Comparison of ENCODE assay signal across 1 cellular context in the genomic region with DNA sequence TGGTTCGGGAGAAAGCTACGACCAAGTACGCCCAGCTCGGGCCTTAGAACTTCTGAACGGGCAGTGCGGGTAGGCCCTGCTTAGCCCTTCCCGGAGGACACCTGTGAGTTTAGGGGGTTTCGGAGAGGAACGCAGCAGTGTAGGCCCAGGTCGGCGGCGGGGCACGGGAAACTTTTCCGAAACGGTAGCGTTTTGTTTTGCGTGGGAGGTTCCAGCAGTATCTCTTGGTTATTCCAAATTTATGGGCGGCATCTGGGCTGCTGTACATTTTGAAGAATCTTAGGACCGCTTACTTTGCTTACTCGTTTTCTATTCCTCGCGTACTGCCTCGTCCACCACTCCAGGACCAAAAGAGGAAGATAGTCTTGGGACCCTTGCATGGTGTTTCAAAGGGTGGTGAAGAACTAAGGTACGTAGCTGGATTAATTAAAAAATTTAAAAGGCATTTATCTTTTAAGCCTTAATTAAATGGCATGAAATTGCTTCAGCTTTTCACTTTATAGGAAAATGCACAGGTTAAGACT.
A peak's percentile ranks its signal among the peaks of the same experiment; 100 is the strongest.
TF ChIP-seq lines count a peak whose summit lies in the region.

No MANE protein-coding gene starts in this region.

TF ChIP-seq in HepG2, 621 proteins besides CTCF, POLR2A, EP300 and RAD21 (continued from another document and continues in another):
- TF ChIP-seq, protein P1, sequence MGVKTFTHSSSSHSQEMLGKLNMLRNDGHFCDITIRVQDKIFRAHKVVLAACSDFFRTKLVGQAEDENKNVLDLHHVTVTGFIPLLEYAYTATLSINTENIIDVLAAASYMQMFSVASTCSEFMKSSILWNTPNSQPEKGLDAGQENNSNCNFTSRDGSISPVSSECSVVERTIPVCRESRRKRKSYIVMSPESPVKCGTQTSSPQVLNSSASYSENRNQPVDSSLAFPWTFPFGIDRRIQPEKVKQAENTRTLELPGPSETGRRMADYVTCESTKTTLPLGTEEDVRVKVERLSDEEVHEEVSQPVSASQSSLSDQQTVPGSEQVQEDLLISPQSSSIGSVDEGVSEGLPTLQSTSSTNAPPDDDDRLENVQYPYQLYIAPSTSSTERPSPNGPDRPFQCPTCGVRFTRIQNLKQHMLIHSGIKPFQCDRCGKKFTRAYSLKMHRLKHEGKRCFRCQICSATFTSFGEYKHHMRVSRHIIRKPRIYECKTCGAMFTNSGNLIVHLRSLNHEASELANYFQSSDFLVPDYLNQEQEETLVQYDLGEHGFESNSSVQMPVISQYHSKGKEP (CRISPR knock-in tag; IDR thresholded peaks at IDR 0.05) = no peak
- TF ChIP-seq POLR2AphosphoS2 (IDR thresholded peaks at IDR 0.05; ENCODE audit: low read depth, low read length) = no peak
- TF ChIP-seq, protein P2, sequence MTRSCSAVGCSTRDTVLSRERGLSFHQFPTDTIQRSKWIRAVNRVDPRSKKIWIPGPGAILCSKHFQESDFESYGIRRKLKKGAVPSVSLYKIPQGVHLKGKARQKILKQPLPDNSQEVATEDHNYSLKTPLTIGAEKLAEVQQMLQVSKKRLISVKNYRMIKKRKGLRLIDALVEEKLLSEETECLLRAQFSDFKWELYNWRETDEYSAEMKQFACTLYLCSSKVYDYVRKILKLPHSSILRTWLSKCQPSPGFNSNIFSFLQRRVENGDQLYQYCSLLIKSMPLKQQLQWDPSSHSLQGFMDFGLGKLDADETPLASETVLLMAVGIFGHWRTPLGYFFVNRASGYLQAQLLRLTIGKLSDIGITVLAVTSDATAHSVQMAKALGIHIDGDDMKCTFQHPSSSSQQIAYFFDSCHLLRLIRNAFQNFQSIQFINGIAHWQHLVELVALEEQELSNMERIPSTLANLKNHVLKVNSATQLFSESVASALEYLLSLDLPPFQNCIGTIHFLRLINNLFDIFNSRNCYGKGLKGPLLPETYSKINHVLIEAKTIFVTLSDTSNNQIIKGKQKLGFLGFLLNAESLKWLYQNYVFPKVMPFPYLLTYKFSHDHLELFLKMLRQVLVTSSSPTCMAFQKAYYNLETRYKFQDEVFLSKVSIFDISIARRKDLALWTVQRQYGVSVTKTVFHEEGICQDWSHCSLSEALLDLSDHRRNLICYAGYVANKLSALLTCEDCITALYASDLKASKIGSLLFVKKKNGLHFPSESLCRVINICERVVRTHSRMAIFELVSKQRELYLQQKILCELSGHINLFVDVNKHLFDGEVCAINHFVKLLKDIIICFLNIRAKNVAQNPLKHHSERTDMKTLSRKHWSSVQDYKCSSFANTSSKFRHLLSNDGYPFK (CRISPR knock-in tag; IDR thresholded peaks at IDR 0.05; ENCODE audit: borderline replicate concordance) = peak; percentile 81; the same call in 1 of the 2 replicates
- TF ChIP-seq, protein P3, sequence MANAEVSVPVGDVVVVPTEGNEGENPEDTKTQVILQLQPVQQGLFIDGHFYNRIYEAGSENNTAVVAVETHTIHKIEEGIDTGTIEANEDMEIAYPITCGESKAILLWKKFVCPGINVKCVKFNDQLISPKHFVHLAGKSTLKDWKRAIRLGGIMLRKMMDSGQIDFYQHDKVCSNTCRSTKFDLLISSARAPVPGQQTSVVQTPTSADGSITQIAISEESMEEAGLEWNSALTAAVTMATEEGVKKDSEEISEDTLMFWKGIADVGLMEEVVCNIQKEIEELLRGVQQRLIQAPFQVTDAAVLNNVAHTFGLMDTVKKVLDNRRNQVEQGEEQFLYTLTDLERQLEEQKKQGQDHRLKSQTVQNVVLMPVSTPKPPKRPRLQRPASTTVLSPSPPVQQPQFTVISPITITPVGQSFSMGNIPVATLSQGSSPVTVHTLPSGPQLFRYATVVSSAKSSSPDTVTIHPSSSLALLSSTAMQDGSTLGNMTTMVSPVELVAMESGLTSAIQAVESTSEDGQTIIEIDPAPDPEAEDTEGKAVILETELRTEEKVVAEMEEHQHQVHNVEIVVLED (CRISPR knock-in tag; IDR thresholded peaks at IDR 0.05; ENCODE audit: borderline replicate concordance) = no peak
- TF ChIP-seq HMGA1 (CRISPR knock-in tag; conservative IDR thresholded peaks at IDR 0.05) = no peak
- peak; percentile 73; the same call in 1 of the 2 replicates for TF ChIP-seq ARID2 (CRISPR knock-in tag; IDR thresholded peaks at IDR 0.05; ENCODE audit: borderline replicate concordance)
- TF ChIP-seq, protein P4, sequence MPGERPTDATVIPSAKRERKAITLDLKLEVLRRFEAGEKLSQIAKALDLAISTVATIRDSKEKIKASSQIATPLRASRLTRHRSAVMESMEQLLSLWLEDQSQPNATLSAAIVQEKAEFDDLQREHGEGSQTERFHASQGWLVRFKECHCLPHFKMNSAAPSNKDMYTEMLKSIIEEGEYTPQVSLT (CRISPR knock-in tag; IDR thresholded peaks at IDR 0.05; ENCODE audit: borderline replicate concordance, low read depth) = no peak
- TF ChIP-seq, protein P5, sequence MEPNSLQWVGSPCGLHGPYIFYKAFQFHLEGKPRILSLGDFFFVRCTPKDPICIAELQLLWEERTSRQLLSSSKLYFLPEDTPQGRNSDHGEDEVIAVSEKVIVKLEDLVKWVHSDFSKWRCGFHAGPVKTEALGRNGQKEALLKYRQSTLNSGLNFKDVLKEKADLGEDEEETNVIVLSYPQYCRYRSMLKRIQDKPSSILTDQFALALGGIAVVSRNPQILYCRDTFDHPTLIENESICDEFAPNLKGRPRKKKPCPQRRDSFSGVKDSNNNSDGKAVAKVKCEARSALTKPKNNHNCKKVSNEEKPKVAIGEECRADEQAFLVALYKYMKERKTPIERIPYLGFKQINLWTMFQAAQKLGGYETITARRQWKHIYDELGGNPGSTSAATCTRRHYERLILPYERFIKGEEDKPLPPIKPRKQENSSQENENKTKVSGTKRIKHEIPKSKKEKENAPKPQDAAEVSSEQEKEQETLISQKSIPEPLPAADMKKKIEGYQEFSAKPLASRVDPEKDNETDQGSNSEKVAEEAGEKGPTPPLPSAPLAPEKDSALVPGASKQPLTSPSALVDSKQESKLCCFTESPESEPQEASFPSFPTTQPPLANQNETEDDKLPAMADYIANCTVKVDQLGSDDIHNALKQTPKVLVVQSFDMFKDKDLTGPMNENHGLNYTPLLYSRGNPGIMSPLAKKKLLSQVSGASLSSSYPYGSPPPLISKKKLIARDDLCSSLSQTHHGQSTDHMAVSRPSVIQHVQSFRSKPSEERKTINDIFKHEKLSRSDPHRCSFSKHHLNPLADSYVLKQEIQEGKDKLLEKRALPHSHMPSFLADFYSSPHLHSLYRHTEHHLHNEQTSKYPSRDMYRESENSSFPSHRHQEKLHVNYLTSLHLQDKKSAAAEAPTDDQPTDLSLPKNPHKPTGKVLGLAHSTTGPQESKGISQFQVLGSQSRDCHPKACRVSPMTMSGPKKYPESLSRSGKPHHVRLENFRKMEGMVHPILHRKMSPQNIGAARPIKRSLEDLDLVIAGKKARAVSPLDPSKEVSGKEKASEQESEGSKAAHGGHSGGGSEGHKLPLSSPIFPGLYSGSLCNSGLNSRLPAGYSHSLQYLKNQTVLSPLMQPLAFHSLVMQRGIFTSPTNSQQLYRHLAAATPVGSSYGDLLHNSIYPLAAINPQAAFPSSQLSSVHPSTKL (CRISPR knock-in tag; IDR thresholded peaks at IDR 0.05) = peak; percentile 14; the same call in 1 of the 2 replicates
- peak; percentile 94 for TF ChIP-seq KMT2A (CRISPR knock-in tag; IDR thresholded peaks at IDR 0.05)
- peak; percentile 3; the same call in 1 of the 2 replicates for TF ChIP-seq KAT8 (CRISPR knock-in tag; IDR thresholded peaks at IDR 0.05)
- TF ChIP-seq, protein P6, sequence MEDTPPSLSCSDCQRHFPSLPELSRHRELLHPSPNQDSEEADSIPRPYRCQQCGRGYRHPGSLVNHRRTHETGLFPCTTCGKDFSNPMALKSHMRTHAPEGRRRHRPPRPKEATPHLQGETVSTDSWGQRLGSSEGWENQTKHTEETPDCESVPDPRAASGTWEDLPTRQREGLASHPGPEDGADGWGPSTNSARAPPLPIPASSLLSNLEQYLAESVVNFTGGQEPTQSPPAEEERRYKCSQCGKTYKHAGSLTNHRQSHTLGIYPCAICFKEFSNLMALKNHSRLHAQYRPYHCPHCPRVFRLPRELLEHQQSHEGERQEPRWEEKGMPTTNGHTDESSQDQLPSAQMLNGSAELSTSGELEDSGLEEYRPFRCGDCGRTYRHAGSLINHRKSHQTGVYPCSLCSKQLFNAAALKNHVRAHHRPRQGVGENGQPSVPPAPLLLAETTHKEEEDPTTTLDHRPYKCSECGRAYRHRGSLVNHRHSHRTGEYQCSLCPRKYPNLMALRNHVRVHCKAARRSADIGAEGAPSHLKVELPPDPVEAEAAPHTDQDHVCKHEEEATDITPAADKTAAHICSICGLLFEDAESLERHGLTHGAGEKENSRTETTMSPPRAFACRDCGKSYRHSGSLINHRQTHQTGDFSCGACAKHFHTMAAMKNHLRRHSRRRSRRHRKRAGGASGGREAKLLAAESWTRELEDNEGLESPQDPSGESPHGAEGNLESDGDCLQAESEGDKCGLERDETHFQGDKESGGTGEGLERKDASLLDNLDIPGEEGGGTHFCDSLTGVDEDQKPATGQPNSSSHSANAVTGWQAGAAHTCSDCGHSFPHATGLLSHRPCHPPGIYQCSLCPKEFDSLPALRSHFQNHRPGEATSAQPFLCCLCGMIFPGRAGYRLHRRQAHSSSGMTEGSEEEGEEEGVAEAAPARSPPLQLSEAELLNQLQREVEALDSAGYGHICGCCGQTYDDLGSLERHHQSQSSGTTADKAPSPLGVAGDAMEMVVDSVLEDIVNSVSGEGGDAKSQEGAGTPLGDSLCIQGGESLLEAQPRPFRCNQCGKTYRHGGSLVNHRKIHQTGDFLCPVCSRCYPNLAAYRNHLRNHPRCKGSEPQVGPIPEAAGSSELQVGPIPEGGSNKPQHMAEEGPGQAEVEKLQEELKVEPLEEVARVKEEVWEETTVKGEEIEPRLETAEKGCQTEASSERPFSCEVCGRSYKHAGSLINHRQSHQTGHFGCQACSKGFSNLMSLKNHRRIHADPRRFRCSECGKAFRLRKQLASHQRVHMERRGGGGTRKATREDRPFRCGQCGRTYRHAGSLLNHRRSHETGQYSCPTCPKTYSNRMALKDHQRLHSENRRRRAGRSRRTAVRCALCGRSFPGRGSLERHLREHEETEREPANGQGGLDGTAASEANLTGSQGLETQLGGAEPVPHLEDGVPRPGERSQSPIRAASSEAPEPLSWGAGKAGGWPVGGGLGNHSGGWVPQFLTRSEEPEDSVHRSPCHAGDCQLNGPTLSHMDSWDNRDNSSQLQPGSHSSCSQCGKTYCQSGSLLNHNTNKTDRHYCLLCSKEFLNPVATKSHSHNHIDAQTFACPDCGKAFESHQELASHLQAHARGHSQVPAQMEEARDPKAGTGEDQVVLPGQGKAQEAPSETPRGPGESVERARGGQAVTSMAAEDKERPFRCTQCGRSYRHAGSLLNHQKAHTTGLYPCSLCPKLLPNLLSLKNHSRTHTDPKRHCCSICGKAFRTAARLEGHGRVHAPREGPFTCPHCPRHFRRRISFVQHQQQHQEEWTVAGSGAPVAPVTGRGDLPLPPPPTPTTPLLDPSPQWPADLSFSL (CRISPR knock-in tag; IDR thresholded peaks at IDR 0.05) = no peak
- TF ChIP-seq ZNF775 (CRISPR knock-in tag; IDR thresholded peaks at IDR 0.05; ENCODE audit: borderline replicate concordance) = no peak
- TF ChIP-seq POGZ (CRISPR knock-in tag; IDR thresholded peaks at IDR 0.05) = no peak
- TF ChIP-seq EZH2 (conservative IDR thresholded peaks at IDR 0.05; ENCODE audit: low read depth, low read length) = no peak
- TF ChIP-seq FOXC1 (CRISPR knock-in tag; IDR thresholded peaks at IDR 0.05; ENCODE audit: borderline replicate concordance) = peak; percentile 43; the same call in 1 of the 2 replicates
- TF ChIP-seq, protein P7, sequence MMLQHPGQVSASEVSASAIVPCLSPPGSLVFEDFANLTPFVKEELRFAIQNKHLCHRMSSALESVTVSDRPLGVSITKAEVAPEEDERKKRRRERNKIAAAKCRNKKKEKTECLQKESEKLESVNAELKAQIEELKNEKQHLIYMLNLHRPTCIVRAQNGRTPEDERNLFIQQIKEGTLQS (CRISPR knock-in tag; IDR thresholded peaks at IDR 0.05) = 0 out of 2 replicates have a peak, but pooled peaks have one; percentile 23
- TF ChIP-seq ZNF264 (CRISPR knock-in tag; IDR thresholded peaks at IDR 0.05) = peak; percentile 85; the same call in 1 of the 2 replicates
- TF ChIP-seq NFIC (IDR thresholded peaks at IDR 0.05; ENCODE audit: low read length) = 0 out of 2 replicates have a peak, but pooled peaks have one; percentile 21
- no peak for TF ChIP-seq GABPA (IDR thresholded peaks at IDR 0.05; ENCODE audit: low read depth, low read length)
- peak; percentile 45; the same call in 1 of the 2 replicates for TF ChIP-seq GABPA (CRISPR knock-in tag; IDR thresholded peaks at IDR 0.05; ENCODE audit: low read depth)
- peak; percentile 41; the same call in 1 of the 2 replicates for TF ChIP-seq ETV5 (CRISPR knock-in tag; IDR thresholded peaks at IDR 0.05; ENCODE audit: borderline replicate concordance)
- TF ChIP-seq, protein P8, sequence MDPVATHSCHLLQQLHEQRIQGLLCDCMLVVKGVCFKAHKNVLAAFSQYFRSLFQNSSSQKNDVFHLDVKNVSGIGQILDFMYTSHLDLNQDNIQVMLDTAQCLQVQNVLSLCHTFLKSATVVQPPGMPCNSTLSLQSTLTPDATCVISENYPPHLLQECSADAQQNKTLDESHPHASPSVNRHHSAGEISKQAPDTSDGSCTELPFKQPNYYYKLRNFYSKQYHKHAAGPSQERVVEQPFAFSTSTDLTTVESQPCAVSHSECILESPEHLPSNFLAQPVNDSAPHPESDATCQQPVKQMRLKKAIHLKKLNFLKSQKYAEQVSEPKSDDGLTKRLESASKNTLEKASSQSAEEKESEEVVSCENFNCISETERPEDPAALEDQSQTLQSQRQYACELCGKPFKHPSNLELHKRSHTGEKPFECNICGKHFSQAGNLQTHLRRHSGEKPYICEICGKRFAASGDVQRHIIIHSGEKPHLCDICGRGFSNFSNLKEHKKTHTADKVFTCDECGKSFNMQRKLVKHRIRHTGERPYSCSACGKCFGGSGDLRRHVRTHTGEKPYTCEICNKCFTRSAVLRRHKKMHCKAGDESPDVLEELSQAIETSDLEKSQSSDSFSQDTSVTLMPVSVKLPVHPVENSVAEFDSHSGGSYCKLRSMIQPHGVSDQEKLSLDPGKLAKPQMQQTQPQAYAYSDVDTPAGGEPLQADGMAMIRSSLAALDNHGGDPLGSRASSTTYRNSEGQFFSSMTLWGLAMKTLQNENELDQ (CRISPR knock-in tag; IDR thresholded peaks at IDR 0.05; ENCODE audit: borderline replicate concordance) = no peak
- 0 out of 2 replicates have a peak, but pooled peaks have one; percentile 71 for TF ChIP-seq ZBTB7A (CRISPR knock-in tag; IDR thresholded peaks at IDR 0.05)
